In the genomic region with DNA sequence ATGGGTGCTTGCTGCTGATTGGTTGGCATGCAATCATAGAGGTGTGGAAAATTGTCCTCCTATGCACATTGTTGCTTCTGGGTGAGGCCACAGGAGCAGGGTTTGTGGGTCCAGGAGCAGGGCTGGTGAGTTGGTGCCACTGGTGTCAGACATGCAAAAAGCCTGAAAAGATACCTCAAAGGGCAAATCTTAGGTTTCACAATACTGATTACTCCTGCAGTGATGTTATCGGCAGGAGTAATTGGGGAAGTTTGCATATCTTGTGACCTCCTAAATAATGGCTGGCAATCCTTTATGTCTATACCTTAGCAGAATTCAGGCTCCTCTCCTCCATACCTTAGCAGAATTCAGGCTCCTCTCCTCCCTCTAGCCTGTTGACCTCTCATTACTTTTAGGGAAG, we compare ENCODE assay signal across 17 cellular contexts. TPM values are rescaled to one million over a fixed set of nuclear protein-coding genes. Genes with fewer than 3 reads are reported as not detected.
DNase-seq lines count a peak whose midpoint lies in the region; ATAC-seq lines count a peak whose summit lies in the region.
"Had no signal": no experiment of that assay in that cellular context is flagged by ENCODE, and none has a peak within 500 bp of the region (broad histone marks: within the 10 kb centered on the region; RNA-seq: fewer than 3 reads in every experiment).

No MANE protein-coding gene starts in this region.

- peaks cover 86% of the 10 kb centered on the region for H3K4me1 Mint-ChIP-seq in dendritic cell treated with granulocyte-macrophage colony-stimulating factor and Interleukin-4, amounts not matched to agents 40 ng/mL and 50 ng/mL, for 4 days (ENCODE audit: low read depth)
- H3K4me1 Mint-ChIP-seq: CD8-positive, alpha-beta memory T cell; GM23338; H9 had no signal

- peak overlapping the region; percentile 55 for H3K27ac ChIP-seq in mesendoderm (ENCODE audit: low read depth, low read length)

- no peak for ATAC-seq in HG02885 (IDR thresholded peaks at IDR 0.05; ENCODE audit: poor library complexity, unreplicated experiment)
- ATAC-seq: GM23338, HCT116 had no signal

- DNase-seq in CD1c-positive myeloid dendritic cell (ENCODE audit: extremely low spot score) (peak; percentile 64), mesendoderm (peak; percentile 81), glomerular visceral epithelial cell (ENCODE audit: extremely low spot score) (no peak), NCI-H1694 treated with DMSO at 0.1 percent for 48 hours (lab: John Stamatoyannopoulos, UW) (no peak)
- DNase-seq: C1 segment of cervical spinal cord; CD4-positive, alpha-beta T cell; CD8-positive, alpha-beta memory T cell; DMS 273 treated with DMSO at 0.1 percent for 48 hours; DMS79; EL; GDM1; H9 had no signal

- peak overlapping the region; percentile 85 for H3K27ac Mint-ChIP-seq in dendritic cell treated with granulocyte-macrophage colony-stimulating factor and Interleukin-4, amounts not matched to agents 40 ng/mL and 50 ng/mL, for 4 days
- H3K27ac Mint-ChIP-seq: CD4-positive, alpha-beta T cell; CD8-positive, alpha-beta memory T cell; GM23338; H9 had no signal

- no CpG with 5 or more reads among the region's 1 CpG for WGBS in mesendoderm (ENCODE audit: extremely low coverage, insufficient coverage, low lambda C conversion rate)

- H3K4ac ChIP-seq in mesendoderm (ENCODE audit: low read depth, low read length) = no peak overlapping the region

- H2BK120ac ChIP-seq in mesendoderm (ENCODE audit: low read depth, low read length) = no peak overlapping the region

- no peak overlapping the region for H4K8ac ChIP-seq in mesendoderm (ENCODE audit: low read depth, low read length)

- H3K56ac ChIP-seq in mesendoderm (ENCODE audit: low read length) = peak overlapping the region; percentile 75

- no peak overlapping the region for H3K23ac ChIP-seq in mesendoderm (ENCODE audit: low read length)

- no peaks in the 10 kb centered on the region for H3K27me3 ChIP-seq in mesendoderm (ENCODE audit: insufficient read depth, low read length, poor library complexity)

- peaks cover 6% of the 10 kb centered on the region for H3K4me1 ChIP-seq in mesendoderm (ENCODE audit: control insufficient read depth, low read depth, low read length)

- H3K4me3 ChIP-seq in mesendoderm (ENCODE audit: low read length) = no peak overlapping the region
- H3K4me3 ChIP-seq: GM23338 had no signal

- no peak overlapping the region for H3K4me3 Mint-ChIP-seq in dendritic cell treated with granulocyte-macrophage colony-stimulating factor and Interleukin-4, amounts not matched to agents 40 ng/mL and 50 ng/mL, for 4 days
- H3K4me3 Mint-ChIP-seq: CD4-positive, alpha-beta T cell; CD8-positive, alpha-beta memory T cell; GM23338; H9 had no signal

- H3K79me2 ChIP-seq in mesendoderm (ENCODE audit: control insufficient read depth, insufficient read depth, low read length) = no peaks in the 10 kb centered on the region

- peak overlapping the region; percentile 89 for H2BK5ac ChIP-seq in mesendoderm (ENCODE audit: low read length)

- H3K36me3 ChIP-seq in mesendoderm (ENCODE audit: control insufficient read depth, insufficient read depth, low read length) = no peaks in the 10 kb centered on the region

- no peak overlapping the region for H3K18ac ChIP-seq in mesendoderm (ENCODE audit: low read length)

- H2BK15ac ChIP-seq in mesendoderm (replicated peaks; ENCODE audit: low read depth) = no peak overlapping the region

- H3K27me3 Mint-ChIP-seq in dendritic cell treated with granulocyte-macrophage colony-stimulating factor and Interleukin-4, amounts not matched to agents 40 ng/mL and 50 ng/mL, for 4 days = peaks cover 8% of the 10 kb centered on the region

- peaks cover 7% of the 10 kb centered on the region for H3K9me3 Mint-ChIP-seq in dendritic cell treated with granulocyte-macrophage colony-stimulating factor and Interleukin-4, amounts not matched to agents 40 ng/mL and 50 ng/mL, for 4 days
- H3K9me3 Mint-ChIP-seq: CD4-positive, alpha-beta T cell; CD8-positive, alpha-beta memory T cell; GM23338 had no signal

- H3K79me1 ChIP-seq in mesendoderm (ENCODE audit: low read length) = no peaks in the 10 kb centered on the region

- no peak overlapping the region for H2AK5ac ChIP-seq in mesendoderm (ENCODE audit: low read length)

- H3K36me3 Mint-ChIP-seq in dendritic cell treated with granulocyte-macrophage colony-stimulating factor and Interleukin-4, amounts not matched to agents 40 ng/mL and 50 ng/mL, for 4 days (ENCODE audit: low read depth) = peaks cover 94% of the 10 kb centered on the region
- H3K36me3 Mint-ChIP-seq: CD8-positive, alpha-beta memory T cell had no signal

- no peak overlapping the region for H3K4me2 ChIP-seq in mesendoderm (ENCODE audit: low read length)
- H3K4me2 ChIP-seq: GM23338 had no signal

- intact Hi-C loops in dendritic cell treated with granulocyte-macrophage colony-stimulating factor and Interleukin-4, amounts not matched to agents 40 ng/mL and 50 ng/mL, for 4 days (cut with micrococcal nuclease) = no loop called here

- no peak overlapping the region for H3K9ac ChIP-seq in mesendoderm (ENCODE audit: low read length)

- H4K5ac ChIP-seq in mesendoderm (ENCODE audit: low read length) = no peak overlapping the region

RNA-seq across cellular contexts. Expression of gene SLC25A48, which starts 25.2 kb away (rescaled TPM):
- 3.8 TPM for polyA plus RNA-seq in mesendoderm (2013, experiment 1 of 2)
- 4.1 TPM for polyA plus RNA-seq in mesendoderm (2013, experiment 2 of 2)
- polyA plus RNA-seq: BJ; CD8-positive, alpha-beta memory T cell had no signal

RNA-seq across cellular contexts. Expression of gene IL9, which starts 36.0 kb away (rescaled TPM):
- polyA plus RNA-seq in mesendoderm (2013, experiment 1 of 2) = not detected
- not detected for polyA plus RNA-seq in mesendoderm (2013, experiment 2 of 2)
- polyA plus RNA-seq: BJ; CD8-positive, alpha-beta memory T cell; GM23338 had no signal

Comparison
In these comparisons a context has a peak if more than half of its experiments do, and no peak if none do; other contexts are left out.
1. DNase-seq: peak in CD1c-positive myeloid dendritic cell (single experiment) and mesendoderm (single experiment); none in glomerular visceral epithelial cell (single experiment) and NCI-H1694 treated with DMSO at 0.1 percent for 48 hours (single experiment).